Comparison of ENCODE assay signal across 30 cellular contexts in genomic region chr14:85175556-85175955, GRCh38.
DNase-seq lines count a peak whose midpoint lies in the region; ATAC-seq and TF ChIP-seq lines count a peak whose summit lies in the region.
"Had no signal": no experiment of that assay in that cellular context is flagged by ENCODE, and none has a peak within 500 bp of the region (broad histone marks: within the 10 kb centered on the region; RNA-seq: fewer than 3 reads in every experiment).

No MANE protein-coding gene starts in this region.

- H3K4me1 Mint-ChIP-seq in HFFc6 (ENCODE audit: low read depth) = peaks cover 18% of the 10 kb centered on the region
- H3K4me1 Mint-ChIP-seq: activated naive CD8-positive, alpha-beta T cell treated with anti-CD3 and anti-CD28 coated beads, Interleukin-2, amount 50 U/mL, for 24 hours; natural killer cell; stimulated activated naive CD8-positive, alpha-beta T cell treated with anti-CD3 and anti-CD28 coated beads, Interleukin-15, amount 100 ng/mL, for 72 hours had no signal

- no peaks in the 10 kb centered on the region for H3K9me3 Mint-ChIP-seq in HFFc6

- peak; percentile 28 for DNase-seq in AG09309 (ENCODE audit: low read depth)
- DNase-seq in HFFc6 = peak; percentile 20
- peak; percentile 59 for DNase-seq in choroid plexus epithelial cell (ENCODE audit: low read depth)
- peak; percentile 88 for DNase-seq in fibroblast of villous mesenchyme (ENCODE audit: low read depth)
- no peak for DNase-seq in amygdala (lab: John Stamatoyannopoulos, UW)
- no peak for DNase-seq in NOMO-1 treated with dmso at 0.1 percent for 144 hours (lab: John Stamatoyannopoulos, UW; ENCODE audit: unreplicated experiment)
- DNase-seq in HuH-7.5 (ENCODE audit: low spot score) = no peak
- DNase-seq: activated CD4-positive, alpha-beta T cell treated with anti-CD3 and anti-CD28 coated beads for 4 hours; activated CD8-positive, alpha-beta memory T cell treated with anti-CD3 and anti-CD28 coated beads for 24 hours; activated gamma-delta T cell; activated naive CD8-positive, alpha-beta T cell treated with anti-CD3 and anti-CD28 coated beads, Interleukin-2, amount 50 U/mL, for 24 hours; endodermal cell; foreskin melanocyte; GF-D8; heart right ventricle; lower lobe of right lung; natural killer cell; NCI-H1048; NCI-H1694 treated with DMSO at 0.1 percent for 48 hours; NCI-H524 treated with DMSO at 0.1 percent for 48 hours; NK-92 treated with Interleukin-12 subunit alpha and Interleukin-12 subunit beta, amount 100 ng/mL, for 24 hours; SHP77; stimulated activated naive CD8-positive, alpha-beta T cell treated with anti-CD3 and anti-CD28 coated beads, Interleukin-15, amount 100 ng/mL, for 72 hours; tibial artery had no signal

- H3K27ac Mint-ChIP-seq in HFFc6 = no peak overlapping the region
- H3K27ac Mint-ChIP-seq: activated naive CD8-positive, alpha-beta T cell treated with anti-CD3 and anti-CD28 coated beads, Interleukin-2, amount 50 U/mL, for 24 hours; endodermal cell; natural killer cell; stimulated activated naive CD8-positive, alpha-beta T cell treated with anti-CD3 and anti-CD28 coated beads, Interleukin-15, amount 100 ng/mL, for 72 hours; T-helper 2 cell treated with Interferon-gamma antibody and Interleukin-4, amounts not matched to agents 5 μg/mL and 100 μg/mL, for 36 hours had no signal

- no peak overlapping the region for H3K4me3 ChIP-seq in AG09309 (ENCODE audit: control insufficient read depth, low read depth, low read length)
- no peak overlapping the region for H3K4me3 ChIP-seq in choroid plexus epithelial cell (ENCODE audit: low read depth, low read length)
- H3K4me3 ChIP-seq in fibroblast of villous mesenchyme (ENCODE audit: low read depth, low read length) = no peak overlapping the region
- H3K4me3 ChIP-seq: BLaER1 treated with 17β-estradiol and CSF1 and Interleukin-3, amounts not matched to agents 10 nM and 100 nM; breast epithelium; coronary artery; heart right ventricle; lower lobe of right lung; skin epidermis; tibial artery had no signal

- TF ChIP-seq CTCF in AG09309 (IDR thresholded peaks at IDR 0.05; ENCODE audit: control insufficient read depth, insufficient read depth, low read depth, low read length, missing control alignments) = no peak
- TF ChIP-seq CTCF in HFFc6 (IDR thresholded peaks at IDR 0.05) = no peak
- TF ChIP-seq CTCF in choroid plexus epithelial cell (conservative IDR thresholded peaks at IDR 0.05; ENCODE audit: low read depth, low read length) = no peak
- no peak for TF ChIP-seq CTCF in fibroblast of villous mesenchyme (IDR thresholded peaks at IDR 0.05; ENCODE audit: insufficient read depth, low read depth, low read length)

- ATAC-seq in HG02938 (IDR thresholded peaks at IDR 0.05; ENCODE audit: unreplicated experiment) = no peak
- ATAC-seq: activated naive CD8-positive, alpha-beta T cell treated with anti-CD3 and anti-CD28 coated beads, Interleukin-2, amount 50 U/mL, for 24 hours; heart right ventricle; lower lobe of right lung; natural killer cell; stimulated activated naive CD8-positive, alpha-beta T cell treated with anti-CD3 and anti-CD28 coated beads, Interleukin-15, amount 100 ng/mL, for 72 hours had no signal

- H3K36me3 Mint-ChIP-seq in HFFc6 (ENCODE audit: low read depth) = no peaks in the 10 kb centered on the region
- H3K36me3 Mint-ChIP-seq: natural killer cell had no signal

- no peak overlapping the region for H3K4me3 Mint-ChIP-seq in HFFc6
- H3K4me3 Mint-ChIP-seq: activated naive CD8-positive, alpha-beta T cell treated with anti-CD3 and anti-CD28 coated beads, Interleukin-2, amount 50 U/mL, for 24 hours; endodermal cell; natural killer cell; stimulated activated naive CD8-positive, alpha-beta T cell treated with anti-CD3 and anti-CD28 coated beads, Interleukin-15, amount 100 ng/mL, for 72 hours; T-helper 2 cell treated with Interferon-gamma antibody and Interleukin-4, amounts not matched to agents 5 μg/mL and 100 μg/mL, for 36 hours had no signal

- peaks cover 2% of the 10 kb centered on the region for H3K27me3 Mint-ChIP-seq in HFFc6 (ENCODE audit: insufficient read depth)
- H3K27me3 Mint-ChIP-seq: stimulated activated naive CD8-positive, alpha-beta T cell treated with anti-CD3 and anti-CD28 coated beads, Interleukin-15, amount 100 ng/mL, for 72 hours had no signal

Comparison
In these comparisons a context has a peak if more than half of its experiments do, and no peak if none do; other contexts are left out.
1. DNase-seq: peak in AG09309 (single experiment), HFFc6 (single experiment), choroid plexus epithelial cell (single experiment) and fibroblast of villous mesenchyme (single experiment); none in amygdala (0 of 56), NOMO-1 treated with dmso at 0.1 percent for 144 hours (single experiment) and HuH-7.5 (single experiment).